ENCODE assay signal across 2 cellular contexts in the genomic region with DNA sequence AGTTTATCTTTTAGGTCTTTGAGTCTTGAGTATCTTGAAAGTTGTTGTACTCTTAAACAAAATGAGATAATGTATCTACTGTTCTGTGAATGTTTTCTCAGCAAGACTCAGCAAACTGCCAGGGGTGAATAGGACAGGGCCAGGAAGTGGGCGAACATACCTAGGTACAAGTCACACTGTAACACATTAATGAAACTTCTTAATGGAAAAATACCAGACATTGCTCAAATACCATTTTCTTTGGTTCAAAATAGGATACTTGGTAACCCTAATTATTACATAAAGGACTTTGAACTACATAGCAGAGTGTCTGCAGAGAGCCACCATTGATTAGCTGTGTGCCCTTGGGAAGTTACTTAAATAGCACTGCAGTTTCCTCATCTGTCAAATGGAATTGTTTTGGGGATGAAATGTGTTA.
TF ChIP-seq lines count a peak whose summit lies in the region.

No MANE protein-coding gene starts in this region.

TF ChIP-seq in IMR-90, 13 proteins besides CTCF, POLR2A, EP300 and RAD21 (continued from another document):
- TF ChIP-seq CEBPB (IDR thresholded peaks at IDR 0.05; ENCODE audit: low read depth, low read length): no peak
- no peak for TF ChIP-seq RFX5 (IDR thresholded peaks at IDR 0.05; ENCODE audit: low read depth, low read length)
- no peak for TF ChIP-seq BHLHE40 (IDR thresholded peaks at IDR 0.05; ENCODE audit: low read depth, low read length)

TF ChIP-seq in HEK293T, 16 proteins besides CTCF, POLR2A, EP300 and RAD21 (continued from another document):
- TF ChIP-seq, protein P1, sequence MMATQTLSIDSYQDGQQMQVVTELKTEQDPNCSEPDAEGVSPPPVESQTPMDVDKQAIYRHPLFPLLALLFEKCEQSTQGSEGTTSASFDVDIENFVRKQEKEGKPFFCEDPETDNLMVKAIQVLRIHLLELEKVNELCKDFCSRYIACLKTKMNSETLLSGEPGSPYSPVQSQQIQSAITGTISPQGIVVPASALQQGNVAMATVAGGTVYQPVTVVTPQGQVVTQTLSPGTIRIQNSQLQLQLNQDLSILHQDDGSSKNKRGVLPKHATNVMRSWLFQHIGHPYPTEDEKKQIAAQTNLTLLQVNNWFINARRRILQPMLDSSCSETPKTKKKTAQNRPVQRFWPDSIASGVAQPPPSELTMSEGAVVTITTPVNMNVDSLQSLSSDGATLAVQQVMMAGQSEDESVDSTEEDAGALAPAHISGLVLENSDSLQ (IDR thresholded peaks at IDR 0.05): no peak
- TF ChIP-seq SP1 (IDR thresholded peaks at IDR 0.05): no peak
- no peak for TF ChIP-seq ARNT (IDR thresholded peaks at IDR 0.05)
- TF ChIP-seq FOXM1 (IDR thresholded peaks at IDR 0.05; ENCODE audit: borderline replicate concordance): no peak
- TF ChIP-seq BHLHE40 (IDR thresholded peaks at IDR 0.05; ENCODE audit: borderline replicate concordance): no peak
- TF ChIP-seq TARDBP (IDR thresholded peaks at IDR 0.05): no peak
- TF ChIP-seq ZNF384 (IDR thresholded peaks at IDR 0.05): no peak
- TF ChIP-seq NFRKB (IDR thresholded peaks at IDR 0.05): no peak
- TF ChIP-seq ELF4 (IDR thresholded peaks at IDR 0.05): no peak
- no peak for TF ChIP-seq FOXA1 (IDR thresholded peaks at IDR 0.05)
TF ChIP-seq in HEK293T: peak in this region for 0.
